Comparison of ENCODE assay signal across 8 cellular contexts in genomic region chr2:43223412-43224040, GRCh38. TPM values are rescaled to one million over a fixed set of nuclear protein-coding genes. Genes with fewer than 3 reads are reported as not detected.
DNase-seq lines count a peak whose midpoint lies in the region; ATAC-seq and TF ChIP-seq lines count a peak whose summit lies in the region.

No MANE protein-coding gene starts in this region.

- peaks cover 37% of the 10 kb centered on the region for H3K4me1 ChIP-seq in ACC112 (ENCODE audit: control insufficient read depth, insufficient read depth, low read length, unreplicated experiment)
- peaks cover 15% of the 10 kb centered on the region in 2 donors for H3K4me1 ChIP-seq in lung (ENCODE audit: control insufficient read depth in 2 of 2, insufficient read depth in 2 of 2, low read length in 2 of 2)
- peaks cover 46 to 72% (median 58%) of the 10 kb centered on the region in 4 donors for H3K4me1 ChIP-seq in upper lobe of left lung

- TF ChIP-seq EP300 in upper lobe of left lung (IDR thresholded peaks at IDR 0.05) = no peak

- ATAC-seq in lung (ENCODE audit: insufficient read depth, low FRiP score) (no peak), upper lobe of left lung (ENCODE audit: low FRiP score in 2 of 2) (no peak), HG03095 (IDR thresholded peaks at IDR 0.05; ENCODE audit: unreplicated experiment) (no peak), GM18517 (IDR thresholded peaks at IDR 0.05; ENCODE audit: unreplicated experiment) (no peak)

- H3K27ac ChIP-seq in ACC112 (ENCODE audit: low read depth, low read length) (peak overlapping the region; percentile 89), brain microvascular endothelial cell (peak overlapping the region; percentile 10), lung (ENCODE audit: low read depth in 1 of 2, low read length in 1 of 2) (peak overlapping the region; percentile 86 to 100), upper lobe of left lung (peak overlapping the region; percentile 99 to 100 (median 99))

- peak; percentile 23 for DNase-seq in KG1 (lab: John Stamatoyannopoulos, UW)
- DNase-seq in brain microvascular endothelial cell = peak; percentile 7
- no peak for DNase-seq in lung (ENCODE audit: low spot score)
- DNase-seq in upper lobe of left lung = no peak
- DNase-seq in NCI-H2171 (lab: John Stamatoyannopoulos, UW) = no peak

- in situ Hi-C loops in brain microvascular endothelial cell (cut with HindIII; ENCODE audit: low pct_ligation_motif_present, low sequenced_read_pairs) = no loop called here

- WGBS in lung, 2 donors = 4 to 11% methylated on average over 6 of the region's 6 CpGs
- WGBS in upper lobe of left lung, 2 donors = 8 to 14% methylated on average over 6 of the region's 6 CpGs

- H3K27me3 ChIP-seq in ACC112 (ENCODE audit: insufficient read depth, low read length) (no peaks in the 10 kb centered on the region), brain microvascular endothelial cell (replicated peaks) (no peaks in the 10 kb centered on the region), lung (ENCODE audit: control insufficient read depth, insufficient read depth) (no peaks in the 10 kb centered on the region), upper lobe of left lung (peaks cover 0 to 3% (median 0%) of the 10 kb centered on the region in 4 donors)

- H3K4me3 ChIP-seq in ACC112 (ENCODE audit: low read depth, low read length) (peak overlapping the region; percentile 83), brain microvascular endothelial cell (ENCODE audit: low read depth, low read length) (peak overlapping the region; percentile 82), lung (peak overlapping the region; percentile 39), upper lobe of left lung (peak overlapping the region; percentile 20 to 85 (median 77))

- no peak for TF ChIP-seq POLR2A in upper lobe of left lung (IDR thresholded peaks at IDR 0.05)

- TF ChIP-seq CTCF in brain microvascular endothelial cell (IDR thresholded peaks at IDR 0.05; ENCODE audit: low read depth, low read length, missing control alignments) = no peak
- TF ChIP-seq CTCF in lung (IDR thresholded peaks at IDR 0.05; ENCODE audit: control extremely low read depth, extremely low read depth) = no peak
- TF ChIP-seq CTCF in upper lobe of left lung (IDR thresholded peaks at IDR 0.05) = no peak

- no peak overlapping the region for H2AFZ ChIP-seq in ACC112 (ENCODE audit: low read length, unreplicated experiment)

- H3K9me3 ChIP-seq in lung (ENCODE audit: control insufficient read depth in 2 of 2, insufficient read depth in 1 of 2, low read length in 1 of 2) = no peaks in the 10 kb centered on the region
- H3K9me3 ChIP-seq in upper lobe of left lung = no peaks in the 10 kb centered on the region

- peaks cover 26% of the 10 kb centered on the region for H3K36me3 ChIP-seq in ACC112 (ENCODE audit: insufficient read depth, low read length)
- peaks cover 18% of the 10 kb centered on the region for H3K36me3 ChIP-seq in brain microvascular endothelial cell (replicated peaks)
- H3K36me3 ChIP-seq in lung (ENCODE audit: control insufficient read depth in 2 of 2, insufficient read depth in 2 of 2, low read length in 2 of 2) = peaks cover 4 to 19% of the 10 kb centered on the region in 2 donors
- H3K36me3 ChIP-seq in upper lobe of left lung = peaks cover 6 to 32% (median 16%) of the 10 kb centered on the region in 4 donors

- H3K79me2 ChIP-seq in ACC112 (ENCODE audit: control insufficient read depth, insufficient read depth, low read length, unreplicated experiment) = peaks cover 65% of the 10 kb centered on the region

RNA-seq across cellular contexts. Expression of gene ZFP36L2, which starts 2.9 kb away (rescaled TPM):
- total RNA-seq in lung = 100 to 1,000 TPM in 1 of 2 donors, 10 to 100 TPM in 1; 63.1 to 110 TPM
- 10 to 100 TPM; 38.3 to 70.1 TPM for polyA plus RNA-seq in lung
- total RNA-seq in upper lobe of left lung = 100 to 1,000 TPM in 4 of 6 donors, 10 to 100 TPM in 2; 65.4 to 180 (median 127) TPM

Comparison
In these comparisons a context has a peak if more than half of its experiments do, and no peak if none do; other contexts are left out.
1. H3K27ac ChIP-seq: peak in every context shown above with its lines; median percentile 99 in upper lobe of left lung; 93 in lung; 89 in ACC112; 10 in brain microvascular endothelial cell.
2. DNase-seq: peak in KG1 (single experiment) and brain microvascular endothelial cell (single experiment); none in lung (single experiment), upper lobe of left lung (0 of 2) and NCI-H2171 (single experiment).
3. Peak in every context shown above with its lines, with median percentiles within 50 percentile points of each other: H3K4me3 ChIP-seq.